In the genomic region with DNA sequence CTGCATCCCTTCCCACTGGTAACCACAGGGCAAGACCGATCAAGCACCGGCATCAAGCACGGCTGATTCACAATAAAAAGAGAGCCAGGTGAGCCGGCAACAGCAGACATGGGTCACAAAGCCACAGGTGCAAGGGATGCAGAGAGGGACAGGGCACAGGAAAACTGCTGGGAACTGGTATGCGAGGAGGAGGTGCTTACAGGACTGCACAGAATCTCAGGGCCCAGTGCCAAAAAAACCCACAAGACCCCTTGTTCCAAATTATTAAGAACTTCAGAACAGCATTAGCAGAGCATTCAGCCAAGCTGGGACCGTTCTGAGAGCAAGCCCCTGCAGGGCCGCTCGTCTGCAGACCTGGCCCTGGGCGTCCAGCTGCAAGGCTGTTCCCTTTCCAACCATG, we compare ENCODE assay signal across 13 cellular contexts. TPM values are rescaled to one million over a fixed set of nuclear protein-coding genes. Genes with fewer than 3 reads are reported as not detected.
DNase-seq lines count a peak whose midpoint lies in the region; TF ChIP-seq lines count a peak whose summit lies in the region.
"Had no signal": no experiment of that assay in that cellular context is flagged by ENCODE, and none has a peak within 500 bp of the region (broad histone marks: within the 10 kb centered on the region; RNA-seq: fewer than 3 reads in every experiment).

No MANE protein-coding gene starts in this region.

- H3K27me3 ChIP-seq in mammary epithelial cell (ENCODE audit: insufficient read depth, low read length) (no peaks in the 10 kb centered on the region), breast epithelium (no peaks in the 10 kb centered on the region), sigmoid colon (no peaks in the 10 kb centered on the region)

- no peak overlapping the region for H3K4me2 ChIP-seq in mammary epithelial cell (ENCODE audit: insufficient read depth, low read depth, low read length)

- no peak overlapping the region for H2AFZ ChIP-seq in mammary epithelial cell (ENCODE audit: low read depth, low read length)
- H2AFZ ChIP-seq: GM23248 had no signal

- no TSS peak for BruUV-seq in mammary epithelial cell (replicated peaks; lab: Mats Ljungman, UMichigan)

- in situ Hi-C loops in mammary epithelial cell (cut with MboI; ENCODE audit: low sequenced_read_pairs in 2 of 2), result no loop called here
- in situ Hi-C loops in G401 (cut with HindIII; ENCODE audit: low sequenced_read_pairs), result no loop called here

- 24% methylated on average over 9 of the region's 9 CpGs for WGBS in mammary epithelial cell (ENCODE audit: low coverage, missing lambda C conversion rate)
- WGBS in sigmoid colon, 2 donors, result 92 to 95% methylated on average over 9 of the region's 9 CpGs

- dilution Hi-C loops in mammary epithelial cell (cut with HindIII; ENCODE audit: low sequenced_read_pairs), result no loop called here

- TF ChIP-seq POLR2A in breast epithelium (IDR thresholded peaks at IDR 0.05), result no peak
- no peak for TF ChIP-seq POLR2A in sigmoid colon (IDR thresholded peaks at IDR 0.05)

- H4K20me1 ChIP-seq in mammary epithelial cell (ENCODE audit: insufficient read depth, low read length), result no peaks in the 10 kb centered on the region

- H3K36me3 ChIP-seq in mammary epithelial cell (ENCODE audit: insufficient read depth, low read length) (no peaks in the 10 kb centered on the region), breast epithelium (no peaks in the 10 kb centered on the region), sigmoid colon (no peaks in the 10 kb centered on the region)

- intact Hi-C loops in mammary epithelial cell (cut with micrococcal nuclease) (no loop called here), breast epithelium (cut with DNase I; ENCODE audit: low total_unique reads) (no loop called here), sigmoid colon (cut with DNase I) (no loop called here)

- TF ChIP-seq CTCF in mammary epithelial cell (conservative IDR thresholded peaks at IDR 0.05 in 1 of 2, IDR thresholded peaks at IDR 0.05 in 1 of 2; ENCODE audit: extremely low read depth in 1 of 2, insufficient read depth in 1 of 2, low read depth in 1 of 2, low read length in 2 of 2), result no peak
- no peak for TF ChIP-seq CTCF in breast epithelium (IDR thresholded peaks at IDR 0.05)
- no peak for TF ChIP-seq CTCF in sigmoid colon (IDR thresholded peaks at IDR 0.05)

- H3K4me3 ChIP-seq in mammary epithelial cell (replicated peaks in 1 of 3; ENCODE audit: insufficient read depth in 1 of 3, low read depth in 2 of 3, low read length in 3 of 3) (no peak overlapping the region), breast epithelium (no peak overlapping the region), sigmoid colon (no peak overlapping the region)
- H3K4me3 ChIP-seq: GM23248 had no signal

- peak; percentile 27 for DNase-seq in mammary epithelial cell
- DNase-seq in breast epithelium (ENCODE audit: low spot score in 2 of 2), result no peak
- DNase-seq in NCI-H146 treated with DMSO at 0.1 percent for 48 hours (lab: John Stamatoyannopoulos, UW; ENCODE audit: unreplicated experiment), result peak; percentile 25
- DNase-seq in islet precursor cell, result peak; percentile 37
- DNase-seq in sigmoid colon, result peak; percentile 60
- no peak for DNase-seq in stimulated activated CD8-positive, alpha-beta memory T cell treated with anti-CD3 and anti-CD28 coated beads, Interleukin-4, amount 100 ng/mL, for 48 hours
- no peak for DNase-seq in SHP77 (lab: John Stamatoyannopoulos, UW)
- DNase-seq in G401 (ENCODE audit: low spot score), result no peak
- DNase-seq: COR-L47, DMS153, GM23248, H7 had no signal

- H3K4me1 ChIP-seq in mammary epithelial cell (ENCODE audit: insufficient read depth, low read length) (peaks cover 23% of the 10 kb centered on the region), breast epithelium (no peaks in the 10 kb centered on the region), sigmoid colon (peaks cover 0 to 11% (median 9%) of the 10 kb centered on the region in 4 donors)

- no peak for TF ChIP-seq EP300 in sigmoid colon (IDR thresholded peaks at IDR 0.05)

- no peak overlapping the region for H3K9ac ChIP-seq in mammary epithelial cell (ENCODE audit: insufficient read depth, low read length)
- H3K9ac ChIP-seq: GM23248 had no signal

- H3K27ac ChIP-seq in mammary epithelial cell (ENCODE audit: insufficient read depth, low read depth, low read length) (no peak overlapping the region), breast epithelium (no peak overlapping the region), sigmoid colon (no peak overlapping the region)
- H3K27ac ChIP-seq: GM23248 had no signal

- H3K79me2 ChIP-seq in mammary epithelial cell (ENCODE audit: insufficient read depth, low read length), result no peaks in the 10 kb centered on the region

- H3K9me3 ChIP-seq in mammary epithelial cell (replicated peaks; ENCODE audit: insufficient read depth, low read length) (no peaks in the 10 kb centered on the region), breast epithelium (no peaks in the 10 kb centered on the region), sigmoid colon (no peaks in the 10 kb centered on the region)

- CTCF ChIA-PET in mammary epithelial cell (lab: Charles Lee; ENCODE audit: low non-redundant PET), result no interaction called here

RNA-seq across cellular contexts. Expression of a gene that starts 35.4 kb away (rescaled TPM):
- total RNA-seq in mammary epithelial cell, result 1 to 10 TPM; 1.3 to 3.2 TPM
- polyA plus RNA-seq in mammary epithelial cell, result 2.2 TPM
- not detected for polyA minus RNA-seq in mammary epithelial cell
- total RNA-seq in breast epithelium, result 1 to 10 TPM in 2 of 3 donors, under 1 TPM in 1; 0.80 to 2.8 (median 1.6) TPM
- total RNA-seq in sigmoid colon, result 1 to 10 TPM; 1.1 to 3.6 (median 1.5) TPM
- polyA plus RNA-seq in sigmoid colon, result under 1 TPM in 2 of 3 donors, not detected in 1; 0.51 to 0.60 TPM
- total RNA-seq in G401 (2014; rRNA removed; shearing (Covaris generic)), result 0.98 and 2.3 TPM in 2 replicates
- polyA plus RNA-seq: CD14-positive monocyte had no signal

Comparison
In these comparisons a context has a peak if more than half of its experiments do, and no peak if none do; other contexts are left out.
1. DNase-seq: peak in mammary epithelial cell (single experiment), NCI-H146 treated with DMSO at 0.1 percent for 48 hours (single experiment), islet precursor cell (single experiment) and sigmoid colon (single experiment); none in breast epithelium (0 of 2), stimulated activated CD8-positive, alpha-beta memory T cell treated with anti-CD3 and anti-CD28 coated beads, Interleukin-4, amount 100 ng/mL, for 48 hours (single experiment), SHP77 (0 of 2) and G401 (single experiment).